Comparison of ENCODE assay signal across 1 cellular context in the genomic region with DNA sequence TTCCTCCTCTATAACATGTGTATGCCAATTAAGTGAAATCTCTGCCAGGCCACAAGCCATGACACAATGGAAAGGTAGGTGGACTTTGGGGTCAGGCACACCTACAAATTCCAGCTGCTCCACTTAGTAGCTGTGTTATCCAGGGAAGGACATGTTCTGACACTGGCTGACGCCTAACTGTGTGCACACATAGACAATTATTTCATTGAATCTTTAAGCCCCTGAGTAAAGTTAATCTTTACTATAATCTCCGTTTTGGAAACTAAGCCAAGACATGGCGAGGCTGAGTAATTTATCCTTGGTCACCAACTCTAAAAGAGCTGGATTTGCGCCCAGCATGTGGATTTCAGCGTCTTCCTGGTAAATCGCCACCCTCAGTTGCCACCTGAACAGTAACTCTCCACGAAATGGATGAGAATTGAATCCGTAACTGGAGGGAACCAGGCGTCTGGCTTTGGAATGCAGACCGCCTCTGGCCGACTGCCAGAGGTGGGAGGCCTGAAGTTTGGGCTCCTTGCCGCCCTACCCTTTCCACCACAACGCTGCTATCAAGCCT.
TF ChIP-seq lines count a peak whose summit lies in the region.

No MANE protein-coding gene starts in this region.

TF ChIP-seq in HCT116, 20 proteins besides CTCF, POLR2A, EP300 and RAD21 (continued from another document):
- TF ChIP-seq, protein P1, sequence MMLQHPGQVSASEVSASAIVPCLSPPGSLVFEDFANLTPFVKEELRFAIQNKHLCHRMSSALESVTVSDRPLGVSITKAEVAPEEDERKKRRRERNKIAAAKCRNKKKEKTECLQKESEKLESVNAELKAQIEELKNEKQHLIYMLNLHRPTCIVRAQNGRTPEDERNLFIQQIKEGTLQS (IDR thresholded peaks at IDR 0.05) = no peak
- no peak for TF ChIP-seq CBX3 (IDR thresholded peaks at IDR 0.05; ENCODE audit: low read depth)
- TF ChIP-seq, protein P2, sequence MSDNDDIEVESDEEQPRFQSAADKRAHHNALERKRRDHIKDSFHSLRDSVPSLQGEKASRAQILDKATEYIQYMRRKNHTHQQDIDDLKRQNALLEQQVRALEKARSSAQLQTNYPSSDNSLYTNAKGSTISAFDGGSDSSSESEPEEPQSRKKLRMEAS (IDR thresholded peaks at IDR 0.05) = no peak
- TF ChIP-seq, protein P3, sequence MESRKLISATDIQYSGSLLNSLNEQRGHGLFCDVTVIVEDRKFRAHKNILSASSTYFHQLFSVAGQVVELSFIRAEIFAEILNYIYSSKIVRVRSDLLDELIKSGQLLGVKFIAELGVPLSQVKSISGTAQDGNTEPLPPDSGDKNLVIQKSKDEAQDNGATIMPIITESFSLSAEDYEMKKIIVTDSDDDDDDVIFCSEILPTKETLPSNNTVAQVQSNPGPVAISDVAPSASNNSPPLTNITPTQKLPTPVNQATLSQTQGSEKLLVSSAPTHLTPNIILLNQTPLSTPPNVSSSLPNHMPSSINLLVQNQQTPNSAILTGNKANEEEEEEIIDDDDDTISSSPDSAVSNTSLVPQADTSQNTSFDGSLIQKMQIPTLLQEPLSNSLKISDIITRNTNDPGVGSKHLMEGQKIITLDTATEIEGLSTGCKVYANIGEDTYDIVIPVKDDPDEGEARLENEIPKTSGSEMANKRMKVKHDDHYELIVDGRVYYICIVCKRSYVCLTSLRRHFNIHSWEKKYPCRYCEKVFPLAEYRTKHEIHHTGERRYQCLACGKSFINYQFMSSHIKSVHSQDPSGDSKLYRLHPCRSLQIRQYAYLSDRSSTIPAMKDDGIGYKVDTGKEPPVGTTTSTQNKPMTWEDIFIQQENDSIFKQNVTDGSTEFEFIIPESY (IDR thresholded peaks at IDR 0.05; ENCODE audit: extremely low read depth, insufficient replicate concordance, low read length) = no peak
